ENCODE assay signal across 30 cellular contexts in the genomic region with DNA sequence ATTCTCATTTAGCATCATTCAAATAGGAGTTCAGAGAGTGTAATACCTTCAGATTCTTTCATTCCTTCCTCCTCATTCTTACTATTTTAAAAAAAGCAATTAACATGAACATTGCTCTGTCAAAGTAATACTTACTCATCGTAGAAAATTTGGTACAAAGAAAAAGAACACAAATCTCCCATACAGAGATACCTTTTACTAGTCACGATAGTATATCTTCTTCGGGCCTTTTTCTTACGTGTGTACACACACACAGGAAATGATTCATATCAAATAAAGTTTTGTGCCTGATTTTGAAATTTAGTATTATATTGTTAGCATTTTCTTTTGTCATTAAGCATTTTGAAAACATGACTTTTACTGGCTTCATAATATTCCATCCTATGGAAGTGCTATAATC. TPM values are rescaled to one million over a fixed set of nuclear protein-coding genes. Genes with fewer than 3 reads are reported as not detected.
"Had no signal": no experiment of that assay in that cellular context is flagged by ENCODE, and none has a peak within 500 bp of the region (broad histone marks: within the 10 kb centered on the region; RNA-seq: fewer than 3 reads in every experiment).

No MANE protein-coding gene starts in this region.

- ATAC-seq: activated CD8-positive, alpha-beta memory T cell treated with anti-CD3 and anti-CD28 coated beads, Interleukin-2, amount 10 ng/mL, durations not matched to agents 7 days and 5 days; gastroesophageal sphincter; left colon; naive thymus-derived CD8-positive, alpha-beta T cell; pancreas; stimulated activated effector memory CD8-positive, alpha-beta T cell treated with anti-CD3 and anti-CD28 coated beads, Interleukin-12 subunit alpha, Interleukin-12 subunit beta, amount 100 ng/mL, for 72 hours; T-cell had no signal

- H3K9me3 Mint-ChIP-seq: activated naive CD8-positive, alpha-beta T cell treated with anti-CD3 and anti-CD28 coated beads, Interleukin-2, amount 10 ng/mL, durations not matched to agents 7 days and 5 days; naive thymus-derived CD8-positive, alpha-beta T cell; neural crest cell; stimulated activated effector memory CD8-positive, alpha-beta T cell treated with anti-CD3 and anti-CD28 coated beads, Interleukin-12 subunit alpha, Interleukin-12 subunit beta, amount 100 ng/mL, for 72 hours; stimulated activated naive CD8-positive, alpha-beta T cell treated with anti-CD3 and anti-CD28 coated beads, Interleukin-15, Interleukin-2, amounts not matched to agents 100 ng/mL and 50 ng/mL, for 24 hours; T-cell; T-helper 2 cell treated with Interferon-gamma antibody and Interleukin-4, amounts not matched to agents 5 μg/mL and 100 μg/mL, for 36 hours had no signal

- H3K27me3 Mint-ChIP-seq: activated CD8-positive, alpha-beta memory T cell treated with anti-CD3 and anti-CD28 coated beads, Interleukin-2, amount 10 ng/mL, durations not matched to agents 7 days and 5 days; activated naive CD8-positive, alpha-beta T cell treated with anti-CD3 and anti-CD28 coated beads, Interleukin-2, amount 10 ng/mL, durations not matched to agents 7 days and 5 days; naive thymus-derived CD8-positive, alpha-beta T cell; stimulated activated naive CD8-positive, alpha-beta T cell treated with anti-CD3 and anti-CD28 coated beads, Interleukin-15, Interleukin-2, amounts not matched to agents 100 ng/mL and 50 ng/mL, for 24 hours; T-cell had no signal

- H3K4me1 Mint-ChIP-seq: stimulated activated effector memory CD8-positive, alpha-beta T cell treated with anti-CD3 and anti-CD28 coated beads, Interleukin-12 subunit alpha, Interleukin-12 subunit beta, amount 100 ng/mL, for 72 hours had no signal

- H3K36me3 ChIP-seq: prostate gland had no signal

- H3K4me1 ChIP-seq: gastroesophageal sphincter, pancreas, prostate gland, sigmoid colon, upper lobe of left lung, vagina had no signal

- H3K27ac Mint-ChIP-seq: activated CD8-positive, alpha-beta memory T cell treated with anti-CD3 and anti-CD28 coated beads, Interleukin-2, amount 10 ng/mL, durations not matched to agents 7 days and 5 days; activated naive CD8-positive, alpha-beta T cell treated with anti-CD3 and anti-CD28 coated beads, Interleukin-2, amount 10 ng/mL, durations not matched to agents 7 days and 5 days; stimulated activated effector memory CD8-positive, alpha-beta T cell treated with anti-CD3 and anti-CD28 coated beads, Interleukin-12 subunit alpha, Interleukin-12 subunit beta, amount 100 ng/mL, for 72 hours; T-helper 2 cell treated with Interferon-gamma antibody and Interleukin-4, amounts not matched to agents 5 μg/mL and 100 μg/mL, for 36 hours had no signal

- H3K27ac ChIP-seq: brain microvascular endothelial cell, coronary artery, dorsolateral prefrontal cortex, gastroesophageal sphincter, hepatocyte, pancreas, prostate gland, sigmoid colon, upper lobe of left lung, vagina had no signal

- H3K27me3 ChIP-seq: brain microvascular endothelial cell, dorsolateral prefrontal cortex, gastroesophageal sphincter, hepatocyte, pancreas, sigmoid colon, upper lobe of left lung, vagina had no signal

- H3K9me3 ChIP-seq: gastroesophageal sphincter, pancreas, prostate gland, sigmoid colon, upper lobe of left lung, vagina had no signal

- H3K4me3 ChIP-seq: coronary artery, dorsolateral prefrontal cortex, gastroesophageal sphincter, hepatocyte, pancreas, prostate gland, sigmoid colon, upper lobe of left lung, vagina had no signal

- DNase-seq: activated CD4-positive, alpha-beta T cell treated with anti-CD3 and anti-CD28 coated beads for 48 hours; activated CD4-positive, alpha-beta T cell treated with anti-CD3 and anti-CD28 coated beads, Interleukin-2, amount 50 U/mL, for 48 hours; activated CD4-positive, CD25-positive, alpha-beta regulatory T cell; activated CD8-positive, alpha-beta memory T cell treated with anti-CD3 and anti-CD28 coated beads, Interleukin-2, amount 10 ng/mL, durations not matched to agents 7 days and 5 days; activated gamma-delta T cell treated with Interleukin-2 at 50 U/mL for 16 hours; activated naive CD8-positive, alpha-beta T cell treated with anti-CD3 and anti-CD28 coated beads, Interleukin-2, amount 10 ng/mL, durations not matched to agents 7 days and 5 days; amniotic stem cell; brain microvascular endothelial cell; dorsolateral prefrontal cortex; effector memory CD4-positive, alpha-beta T cell; kidney; left colon; naive thymus-derived CD8-positive, alpha-beta T cell; nucleus accumbens; pancreas; sigmoid colon; small intestine; stimulated activated CD4-positive, alpha-beta T cell treated with anti-CD3 and anti-CD28 coated beads, Interleukin-4, amount 100 ng/mL, for 24 hours; substantia nigra; T-cell; upper lobe of left lung had no signal

- H3K4me3 Mint-ChIP-seq: activated CD8-positive, alpha-beta memory T cell treated with anti-CD3 and anti-CD28 coated beads, Interleukin-2, amount 10 ng/mL, durations not matched to agents 7 days and 5 days; activated naive CD8-positive, alpha-beta T cell treated with anti-CD3 and anti-CD28 coated beads, Interleukin-2, amount 10 ng/mL, durations not matched to agents 7 days and 5 days; naive thymus-derived CD8-positive, alpha-beta T cell; neural crest cell; stimulated activated effector memory CD8-positive, alpha-beta T cell treated with anti-CD3 and anti-CD28 coated beads, Interleukin-12 subunit alpha, Interleukin-12 subunit beta, amount 100 ng/mL, for 72 hours; stimulated activated naive CD8-positive, alpha-beta T cell treated with anti-CD3 and anti-CD28 coated beads, Interleukin-15, Interleukin-2, amounts not matched to agents 100 ng/mL and 50 ng/mL, for 24 hours; T-cell; T-helper 2 cell treated with Interferon-gamma antibody and Interleukin-4, amounts not matched to agents 5 μg/mL and 100 μg/mL, for 36 hours had no signal

RNA-seq across cellular contexts. Expression of gene NCF2, which starts 52.9 kb away (rescaled TPM):
- total RNA-seq: neural crest cell had no signal
